ENCODE assay signal across 14 cellular contexts in the genomic region with DNA sequence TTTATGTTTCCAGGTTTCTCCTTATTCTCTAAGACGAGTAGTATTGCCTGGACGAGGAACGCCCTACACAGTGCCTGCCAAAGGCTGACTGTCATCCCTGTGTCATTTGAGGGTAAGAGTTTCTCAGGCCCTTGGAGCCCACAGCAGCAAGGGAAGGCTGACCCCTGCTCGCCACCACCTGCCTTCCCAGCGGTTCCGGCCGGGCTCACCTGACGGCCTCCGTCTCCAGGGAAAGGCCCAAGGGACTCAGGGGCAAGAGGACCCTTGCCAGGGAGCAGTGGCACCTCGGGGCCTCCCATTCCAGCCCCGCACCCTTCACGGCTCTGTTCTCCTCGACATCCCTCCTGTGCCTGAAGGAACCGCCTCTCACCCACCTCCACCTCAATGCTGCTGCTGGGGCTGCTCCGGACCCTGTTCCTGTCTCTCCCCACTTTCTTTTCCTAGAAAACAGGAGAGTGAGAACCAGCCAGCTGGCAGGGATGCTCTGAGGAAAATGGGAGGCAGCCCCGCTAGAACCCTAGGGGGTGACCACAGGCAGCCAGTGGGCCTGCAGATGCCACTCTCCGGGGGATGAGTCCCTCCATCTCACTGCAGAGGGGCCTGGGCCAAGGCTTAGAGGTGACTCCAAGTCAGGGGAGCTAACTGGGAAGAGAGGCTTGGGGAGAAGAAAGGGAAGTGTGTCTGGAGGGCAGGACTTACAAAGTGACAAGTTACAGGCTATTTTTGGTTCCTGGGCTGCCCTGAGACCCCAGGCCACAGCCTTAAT. TPM values are rescaled to one million over a fixed set of nuclear protein-coding genes. Genes with fewer than 3 reads are reported as not detected.
DNase-seq lines count a peak whose midpoint lies in the region; ATAC-seq, FAIRE-seq and TF ChIP-seq lines count a peak whose summit lies in the region.
"Had no signal": no experiment of that assay in that cellular context is flagged by ENCODE, and none has a peak within 500 bp of the region (broad histone marks: within the 10 kb centered on the region; RNA-seq: fewer than 3 reads in every experiment).

No MANE protein-coding gene starts in this region.

- no peak overlapping the region for H4K8ac ChIP-seq in H1 (ENCODE audit: extremely low read depth, insufficient read depth, low read length)

- H4K91ac ChIP-seq in H1 (replicated peaks; ENCODE audit: insufficient read length, low read length): no peak overlapping the region

- TF ChIP-seq RAD21 in H1 (IDR thresholded peaks at IDR 0.05 in 1 of 2, conservative IDR thresholded peaks at IDR 0.05 in 1 of 2; ENCODE audit: low read depth in 2 of 2, low read length in 2 of 2): no peak

- H3K9me3 ChIP-seq in H1 (ENCODE audit: insufficient read depth in 2 of 2, low read depth in 1 of 2, low read length in 1 of 2) (no peaks in the 10 kb centered on the region), muscle layer of duodenum (ENCODE audit: control insufficient read depth in 1 of 2, low read length in 2 of 2) (no peaks in the 10 kb centered on the region), SJCRH30 (replicated peaks) (no peaks in the 10 kb centered on the region)
- H3K9me3 ChIP-seq: mucosa of descending colon had no signal

- no peak overlapping the region for H2AFZ ChIP-seq in H1 (ENCODE audit: low read length)

- POLR2A ChIA-PET in H1 (lab: Charles Lee; ENCODE audit: partially characterized antibody): interaction anchor here (1.2 to 4.9 kb wide), 2 partner anchors 9 to 28 kb away, joined by 3 to 21 read pairs; a partner anchor contains a TSS

- TF ChIP-seq POLR2A in H1 (IDR thresholded peaks at IDR 0.05; ENCODE audit: control extremely low read depth in 1 of 2, low read depth in 2 of 2, low read length in 2 of 2): no peak

- TF ChIP-seq CTCF in H1 (IDR thresholded peaks at IDR 0.05; ENCODE audit: control extremely low read depth in 1 of 3, insufficient read depth in 1 of 3, low read depth in 1 of 3, low read length in 3 of 3) (no peak), type B pancreatic cell (conservative IDR thresholded peaks at IDR 0.05) (no peak)

- no peak overlapping the region for H3K14ac ChIP-seq in H1 (ENCODE audit: insufficient read length)

- H3K9me3 Mint-ChIP-seq in type B pancreatic cell: no peaks in the 10 kb centered on the region

- H4K5ac ChIP-seq in H1 (ENCODE audit: insufficient read length, low read depth, low read length): no peak overlapping the region

- no peak overlapping the region for H2BK5ac ChIP-seq in H1 (ENCODE audit: low read depth, low read length)

- no peak overlapping the region for H3K9ac ChIP-seq in H1 (replicated peaks in 1 of 4; ENCODE audit: extremely low read depth in 1 of 4, low read depth in 3 of 4, low read length in 3 of 4)

- H3K4me3 ChIP-seq in H1 (ENCODE audit: extremely low read depth in 1 of 4, insufficient read depth in 2 of 4, low read depth in 3 of 4, low read length in 4 of 4) (no peak overlapping the region), muscle layer of duodenum (ENCODE audit: low read depth in 1 of 2, low read length in 2 of 2) (peak overlapping the region; percentile 70 to 95), SJCRH30 (no peak overlapping the region)
- H3K4me3 ChIP-seq: mucosa of descending colon had no signal

- peaks cover 6% of the 10 kb centered on the region for H3K4me1 Mint-ChIP-seq in type B pancreatic cell (ENCODE audit: unreplicated experiment)

- no peak for FAIRE-seq in H1 (lab: Jason Lieb, UNC)

- H3K56ac ChIP-seq in H1 (replicated peaks; ENCODE audit: insufficient read length, low read depth, low read length): no peak overlapping the region

- H3K4me3 Mint-ChIP-seq in type B pancreatic cell: peak overlapping the region; percentile 90

- H2BK12ac ChIP-seq in H1 (ENCODE audit: low read depth, low read length): peak overlapping the region; percentile 27; the same call in 1 of the 2 replicates

- H3K27me3 Mint-ChIP-seq in type B pancreatic cell: peaks cover 79% of the 10 kb centered on the region

- H2AK5ac ChIP-seq in H1 (ENCODE audit: low read depth, low read length): no peak overlapping the region

- H3K23ac ChIP-seq in H1 (ENCODE audit: insufficient read length): no peak overlapping the region

- H3K27me3 ChIP-seq in H1 (replicated peaks in 1 of 4; ENCODE audit: control insufficient read depth in 3 of 4, extremely low read depth in 1 of 4, insufficient read depth in 3 of 4, low read length in 3 of 4): peaks cover 10 to 55% (median 33%) of the 10 kb centered on the region in 4 experiments
- H3K27me3 ChIP-seq in muscle layer of duodenum (ENCODE audit: low read depth, low read length): peaks cover 9% of the 10 kb centered on the region
- H3K27me3 ChIP-seq in SJCRH30: 0 out of 2 replicates have a peak, but pooled peaks cover 4% of the 10 kb centered on the region

- no peak overlapping the region for H2BK120ac ChIP-seq in H1 (replicated peaks; ENCODE audit: low read depth, low read length)

- H3K27ac ChIP-seq in H1 (ENCODE audit: low read depth, low read length) (no peak overlapping the region), muscle layer of duodenum (ENCODE audit: low read length) (peak overlapping the region; percentile 75), SJCRH30 (no peak overlapping the region)
- H3K27ac ChIP-seq: epithelial cell of prostate, HL-60 had no signal

- WGBS in H1 (ENCODE audit: extremely low coverage in 1 of 2, insufficient coverage in 1 of 2, insufficient read length in 1 of 2, insufficient replicate concordance in 2 of 2, low coverage in 1 of 2, low lambda C conversion rate in 2 of 2, missing lambda C conversion rate in 1 of 2), 2 experiments: 90% methylated on average over 17 of the region's 17 CpGs; no CpG with 5 or more reads in 1 of the 2 experiments

- no peak overlapping the region for H3K4ac ChIP-seq in H1 (replicated peaks; ENCODE audit: insufficient read length, low read depth, low read length)

- no peak overlapping the region for H2BK15ac ChIP-seq in H1 (ENCODE audit: low read length)

- DNase-seq in activated effector memory CD4-positive, alpha-beta T cell treated with anti-CD3 and anti-CD28 coated beads, Interleukin-2, amount 50 U/mL, for 16 hours: peak; percentile 54
- DNase-seq in activated effector memory CD4-positive, alpha-beta T cell treated with Interleukin-2 at 50 U/mL for 16 hours: no peak
- DNase-seq in H1 (ENCODE audit: low read depth in 1 of 2, low spot score in 2 of 2) (peak in 1 of 2 experiments; percentile 46), type B pancreatic cell (ENCODE audit: extremely low spot score, unreplicated experiment) (no peak), CD1c-positive myeloid dendritic cell (ENCODE audit: extremely low spot score) (no peak), SJCRH30 (no peak)
- DNase-seq: ACHN, mucosa of descending colon, NCI-H2029 treated with DMSO at 0.1 percent for 48 hours, SHP77 treated with DMSO at 0.1 percent for 48 hours had no signal

- H3K36me3 Mint-ChIP-seq in type B pancreatic cell: no peaks in the 10 kb centered on the region

- ATAC-seq in GM21825 (IDR thresholded peaks at IDR 0.05; ENCODE audit: unreplicated experiment): no peak

- peaks cover 2% of the 10 kb centered on the region; the same call in 1 of the 2 replicates for H3K23me2 ChIP-seq in H1 (ENCODE audit: low read depth, low read length)

- H3K79me1 ChIP-seq in H1 (ENCODE audit: low read depth, low read length): peaks cover 2% of the 10 kb centered on the region; the same call in 1 of the 2 replicates

- H3K4me1 ChIP-seq in H1 (replicated peaks in 1 of 4; ENCODE audit: control insufficient read depth in 3 of 4, insufficient read depth in 4 of 4, low read length in 3 of 4) (peaks cover 0 to 4% (median 0%) of the 10 kb centered on the region in 4 experiments; a peak in 3 of 7 replicates), muscle layer of duodenum (ENCODE audit: control insufficient read depth in 1 of 2, insufficient read depth in 2 of 2, low read length in 2 of 2) (peaks cover 0 to 33% of the 10 kb centered on the region in 2 donors), SJCRH30 (no peaks in the 10 kb centered on the region)

- no peaks in the 10 kb centered on the region for H4K20me1 ChIP-seq in H1 (replicated peaks in 1 of 2; ENCODE audit: control insufficient read depth in 1 of 2, insufficient read depth in 2 of 2, low read length in 2 of 2)

- H2BK20ac ChIP-seq in H1 (ENCODE audit: low read length): no peak overlapping the region

- H3K79me2 ChIP-seq in H1 (ENCODE audit: control insufficient read depth in 1 of 2, insufficient read depth in 2 of 2, low read length in 2 of 2): no peaks in the 10 kb centered on the region

- no peak overlapping the region; a peak in 1 of 4 replicates for H3K4me2 ChIP-seq in H1 (ENCODE audit: insufficient read depth in 1 of 2, low read depth in 2 of 2, low read length in 2 of 2)

- H3K18ac ChIP-seq in H1 (ENCODE audit: extremely low read depth, low read length): no peak overlapping the region

- H3K27ac Mint-ChIP-seq in type B pancreatic cell: peak overlapping the region; percentile 55

- no peak for TF ChIP-seq EP300 in H1 (IDR thresholded peaks at IDR 0.05; ENCODE audit: borderline replicate concordance in 1 of 2, low read depth in 2 of 2, low read length in 2 of 2)

- CTCF ChIA-PET in H1 (lab: Charles Lee; ENCODE audit: partially characterized antibody): interaction anchor here (0.8 to 4.1 kb wide), 9 partner anchors 10 to 82 kb away, joined by 3 to 34 read pairs (median 4); no protein-coding TSS in a partner anchor

- no peaks in the 10 kb centered on the region for H3K36me3 ChIP-seq in H1 (ENCODE audit: control insufficient read depth in 2 of 4, insufficient read depth in 4 of 4, low read length in 3 of 4)
- H3K36me3 ChIP-seq in muscle layer of duodenum (ENCODE audit: control insufficient read depth in 1 of 2, insufficient read depth in 2 of 2, low read length in 2 of 2): no peaks in the 10 kb centered on the region
- H3K36me3 ChIP-seq in SJCRH30: no peaks in the 10 kb centered on the region

RNA-seq across cellular contexts. Expression of a gene that starts 1.8 kb away (rescaled TPM):
- 4.8 and 4.9 TPM in 2 replicates for total RNA-seq in H1 (2021; fragmentation: NEBNext Ultra II Directional; extraction: Animal tissue kit (Norgen Biotek cat#: 25700))
- 3.3 and 5.1 TPM in 2 replicates for polyA plus RNA-seq in H1 (2011; rRNA removed)
- 2.4 TPM for polyA plus RNA-seq in H1 (2011; cell fraction: cytosol; rRNA removed)
- polyA plus RNA-seq in H1 (2011; cell fraction: nucleus; rRNA removed): 5.6 TPM
- 2.7 to 3.7 TPM (median 3.6 TPM) in 4 replicates for polyA plus RNA-seq in H1 (2012, experiment 1 of 2)
- 5.1 TPM for polyA plus RNA-seq in H1 (2012, experiment 2 of 2)
- polyA plus RNA-seq in H1 (2013, experiment 1 of 2): 3.6 TPM
- 3.8 TPM for polyA plus RNA-seq in H1 (2013, experiment 2 of 2)
- polyA minus RNA-seq in H1 (2011; rRNA and poly(A)+ RNA removed): 0.90 and 1.2 TPM in 2 replicates
- 1.5 TPM for polyA minus RNA-seq in H1 (2011; cell fraction: cytosol; rRNA and poly(A)+ RNA removed)
- polyA minus RNA-seq in H1 (2011; cell fraction: nucleus; rRNA and poly(A)+ RNA removed): 2.3 TPM
- 13.1 and 20.5 TPM in 2 replicates for total RNA-seq in type B pancreatic cell (ENCODE audit: low replicate concordance)
- 4.0 and 5.5 TPM in 2 replicates for total RNA-seq in SJCRH30 (2014; rRNA removed; shearing (Covaris generic))

RNA-seq across cellular contexts. Expression of a gene that starts 27.5 kb away (rescaled TPM):
- not detected in 2 replicates for total RNA-seq in H1 (2021; fragmentation: NEBNext Ultra II Directional; extraction: Animal tissue kit (Norgen Biotek cat#: 25700))
- polyA plus RNA-seq in H1 (2011; rRNA removed): 0.03 TPM in 2 replicates
- polyA plus RNA-seq in H1 (2011; cell fraction: cytosol; rRNA removed): not detected
- polyA plus RNA-seq in H1 (2011; cell fraction: nucleus; rRNA removed): 0.13 TPM
- 0.14 to 0.90 TPM (median 0.59 TPM) in 3 of 4 replicates, not detected in the other for polyA plus RNA-seq in H1 (2012, experiment 1 of 2)
- polyA plus RNA-seq in H1 (2012, experiment 2 of 2): 0.09 TPM
- polyA plus RNA-seq in H1 (2013, experiment 1 of 2): not detected
- polyA plus RNA-seq in H1 (2013, experiment 2 of 2): not detected
- not detected in 2 replicates for polyA minus RNA-seq in H1 (2011; rRNA and poly(A)+ RNA removed)
- polyA minus RNA-seq in H1 (2011; cell fraction: cytosol; rRNA and poly(A)+ RNA removed): not detected
- polyA minus RNA-seq in H1 (2011; cell fraction: nucleus; rRNA and poly(A)+ RNA removed): not detected
- total RNA-seq in type B pancreatic cell (ENCODE audit: low replicate concordance): 0.19 TPM in 1 of 2 replicates, not detected in the other
- total RNA-seq in SJCRH30 (2014; rRNA removed; shearing (Covaris generic)): 0.18 TPM in 1 of 2 replicates, not detected in the other

RNA-seq across cellular contexts. Expression of a gene that starts 27.8 kb away (rescaled TPM):
- 7.1 and 7.3 TPM in 2 replicates for total RNA-seq in H1 (2021; fragmentation: NEBNext Ultra II Directional; extraction: Animal tissue kit (Norgen Biotek cat#: 25700))
- 7.3 and 10.3 TPM in 2 replicates for polyA plus RNA-seq in H1 (2011; rRNA removed)
- 11.5 TPM for polyA plus RNA-seq in H1 (2011; cell fraction: cytosol; rRNA removed)
- polyA plus RNA-seq in H1 (2011; cell fraction: nucleus; rRNA removed): 5.6 TPM
- polyA plus RNA-seq in H1 (2012, experiment 1 of 2): not detected in 4 replicates
- 5.5 TPM for polyA plus RNA-seq in H1 (2012, experiment 2 of 2)
- polyA plus RNA-seq in H1 (2013, experiment 1 of 2): 11.1 TPM
- polyA plus RNA-seq in H1 (2013, experiment 2 of 2): 10.8 TPM
- 5.5 and 5.6 TPM in 2 replicates for polyA minus RNA-seq in H1 (2011; rRNA and poly(A)+ RNA removed)
- polyA minus RNA-seq in H1 (2011; cell fraction: cytosol; rRNA and poly(A)+ RNA removed): 5.8 TPM
- polyA minus RNA-seq in H1 (2011; cell fraction: nucleus; rRNA and poly(A)+ RNA removed): 9.4 TPM
- total RNA-seq in type B pancreatic cell (ENCODE audit: low replicate concordance): 10.7 and 12.5 TPM in 2 replicates
- 10.0 and 12.7 TPM in 2 replicates for total RNA-seq in SJCRH30 (2014; rRNA removed; shearing (Covaris generic))

Comparison
In these comparisons a context has a peak if more than half of its experiments do, and no peak if none do; other contexts are left out.
1. H3K4me3 ChIP-seq: peak in muscle layer of duodenum (2 of 2); none in H1 (0 of 4) and SJCRH30 (single experiment).